ENCODE assay signal across 12 cellular contexts in genomic region chr20:49595346-49595745, GRCh38. TPM values are rescaled to one million over a fixed set of nuclear protein-coding genes. Genes with fewer than 3 reads are reported as not detected.
DNase-seq lines count a peak whose midpoint lies in the region; ATAC-seq and TF ChIP-seq lines count a peak whose summit lies in the region.
"Had no signal": no experiment of that assay in that cellular context is flagged by ENCODE, and none has a peak within 500 bp of the region (broad histone marks: within the 10 kb centered on the region; RNA-seq: fewer than 3 reads in every experiment).

No MANE protein-coding gene starts in this region.

- H3K9ac ChIP-seq in GM23248 (no peak overlapping the region), adipocyte (ENCODE audit: low read length) (peak overlapping the region; percentile 65)

- no peaks in the 10 kb centered on the region for H3K9me3 ChIP-seq in CD4-positive, CD25-positive, alpha-beta regulatory T cell (ENCODE audit: control insufficient read depth in 2 of 2, low read length in 2 of 2)
- H3K9me3 ChIP-seq in GM23248 (ENCODE audit: low read depth), result no peaks in the 10 kb centered on the region
- no peaks in the 10 kb centered on the region for H3K9me3 ChIP-seq in adipocyte (ENCODE audit: control insufficient read depth, low read length)
- H3K9me3 ChIP-seq: adrenal gland, colonic mucosa, MG63 had no signal

- in situ Hi-C loops in GM23248 (cut with MboI), result no loop called here

- peak overlapping the region; percentile 2 for H3K4me3 ChIP-seq in CD4-positive, CD25-positive, alpha-beta regulatory T cell (ENCODE audit: low read depth, low read length)
- no peak overlapping the region for H3K4me3 ChIP-seq in GM23248
- no peak overlapping the region for H3K4me3 ChIP-seq in adipocyte (ENCODE audit: low read length)
- H3K4me3 ChIP-seq: adrenal gland, colonic mucosa, MG63 had no signal

- peaks cover 56% of the 10 kb centered on the region for H3F3A ChIP-seq in GM23248 (ENCODE audit: insufficient read depth)

- no peak for ATAC-seq in CD4-positive, CD25-positive, alpha-beta regulatory T cell (ENCODE audit: low read depth in 2 of 2)
- ATAC-seq in HG03175 (IDR thresholded peaks at IDR 0.05; ENCODE audit: unreplicated experiment), result no peak
- ATAC-seq in HG02938 (IDR thresholded peaks at IDR 0.05; ENCODE audit: unreplicated experiment), result no peak

- no peaks in the 10 kb centered on the region for H4K20me1 ChIP-seq in GM23248 (ENCODE audit: insufficient read depth)

- H2AFZ ChIP-seq in GM23248, result no peak overlapping the region

- H3K27me3 ChIP-seq in CD4-positive, CD25-positive, alpha-beta regulatory T cell (ENCODE audit: control insufficient read depth, insufficient read depth, low read length), result no peaks in the 10 kb centered on the region
- H3K27me3 ChIP-seq in GM23248 (replicated peaks; ENCODE audit: insufficient read depth) (no peaks in the 10 kb centered on the region), adipocyte (replicated peaks; ENCODE audit: control insufficient read depth, insufficient read depth, low read length) (no peaks in the 10 kb centered on the region)
- H3K27me3 ChIP-seq: adrenal gland, colonic mucosa, MG63 had no signal

- 85 to 91% methylated on average over 10 of the region's 10 CpGs for WGBS in GM23248 (ENCODE audit: low coverage in 1 of 2, low lambda C conversion rate in 2 of 2, missing lambda C conversion rate in 2 of 2), 2 experiments

- H3K4me1 Mint-ChIP-seq in CD4-positive, CD25-positive, alpha-beta regulatory T cell, result peaks cover 14 to 64% (median 40%) of the 10 kb centered on the region in 4 donors
- H3K4me1 Mint-ChIP-seq in neural crest cell, result peaks cover 6% of the 10 kb centered on the region

- H3K4me3 Mint-ChIP-seq in CD4-positive, CD25-positive, alpha-beta regulatory T cell, result peak overlapping the region; percentile 12 to 68 (median 55)
- no peak overlapping the region for H3K4me3 Mint-ChIP-seq in neural crest cell

- peaks cover 0 to 1% (median 0%) of the 10 kb centered on the region in 7 donors for H3K9me3 Mint-ChIP-seq in CD4-positive, CD25-positive, alpha-beta regulatory T cell
- H3K9me3 Mint-ChIP-seq in neural crest cell, result no peaks in the 10 kb centered on the region

- peak in 1 of 3 donors; percentile 27 for DNase-seq in CD4-positive, CD25-positive, alpha-beta regulatory T cell
- DNase-seq in GM23248, result no peak
- DNase-seq in adipocyte (ENCODE audit: low read depth), result no peak
- no peak for DNase-seq in neural crest cell (ENCODE audit: low read depth, low spot score)
- DNase-seq in NCI-H524 treated with DMSO at 0.1 percent for 48 hours (lab: John Stamatoyannopoulos, UW), result no peak
- DNase-seq: adrenal gland; colonic mucosa; mesendoderm; stimulated activated naive CD4-positive, alpha-beta T cell had no signal

- H3K9me2 ChIP-seq in GM23248 (ENCODE audit: insufficient read depth), result no peaks in the 10 kb centered on the region

- peak overlapping the region; percentile 83 to 93 (median 92) for H3K27ac Mint-ChIP-seq in CD4-positive, CD25-positive, alpha-beta regulatory T cell
- peak overlapping the region; percentile 5 for H3K27ac Mint-ChIP-seq in neural crest cell (ENCODE audit: unreplicated experiment)

- H3K4me2 ChIP-seq in GM23248 (ENCODE audit: unreplicated experiment), result no peak overlapping the region

- H3K27ac ChIP-seq in CD4-positive, CD25-positive, alpha-beta regulatory T cell (ENCODE audit: insufficient read depth, low read length, poor library complexity, severe bottlenecking), result peak overlapping the region; percentile 39
- peak overlapping the region; percentile 81; the same call in 1 of the 2 replicates for H3K27ac ChIP-seq in GM23248
- H3K27ac ChIP-seq: colonic mucosa had no signal

- TF ChIP-seq CTCF in neural crest cell (conservative IDR thresholded peaks at IDR 0.05), result no peak

- H3K36me3 Mint-ChIP-seq in CD4-positive, CD25-positive, alpha-beta regulatory T cell, result no peaks in the 10 kb centered on the region
- no peaks in the 10 kb centered on the region for H3K36me3 Mint-ChIP-seq in neural crest cell (ENCODE audit: low read depth)

- H3K79me2 ChIP-seq in GM23248 (ENCODE audit: insufficient read depth), result no peaks in the 10 kb centered on the region

- no peaks in the 10 kb centered on the region for H3K27me3 Mint-ChIP-seq in CD4-positive, CD25-positive, alpha-beta regulatory T cell
- H3K27me3 Mint-ChIP-seq in neural crest cell (ENCODE audit: low read depth), result no peaks in the 10 kb centered on the region

- H3K4me1 ChIP-seq in CD4-positive, CD25-positive, alpha-beta regulatory T cell (ENCODE audit: control insufficient read depth, insufficient read depth, low read length, poor library complexity, severe bottlenecking), result peaks cover 42% of the 10 kb centered on the region
- H3K4me1 ChIP-seq in GM23248 (ENCODE audit: insufficient read depth), result peaks cover 45% of the 10 kb centered on the region
- peaks cover 55% of the 10 kb centered on the region for H3K4me1 ChIP-seq in adipocyte (ENCODE audit: control insufficient read depth, insufficient read depth, low read length)
- H3K4me1 ChIP-seq: colonic mucosa had no signal

- no peaks in the 10 kb centered on the region for H3K36me3 ChIP-seq in CD4-positive, CD25-positive, alpha-beta regulatory T cell (ENCODE audit: control insufficient read depth, insufficient read depth, low read length)
- H3K36me3 ChIP-seq in GM23248 (ENCODE audit: low read depth) (no peaks in the 10 kb centered on the region), adipocyte (ENCODE audit: control insufficient read depth, insufficient read depth, low read length, severe bottlenecking) (no peaks in the 10 kb centered on the region)
- H3K36me3 ChIP-seq: adrenal gland, colonic mucosa, MG63 had no signal

RNA-seq across cellular contexts. Expression of gene PTGIS, which starts 27.4 kb away (rescaled TPM):
- not detected for total RNA-seq in CD4-positive, CD25-positive, alpha-beta regulatory T cell
- polyA plus RNA-seq in CD4-positive, CD25-positive, alpha-beta regulatory T cell, result not detected
- 178 and 192 TPM in 2 replicates for total RNA-seq in GM23248 (2014; rRNA removed; shearing (Covaris generic))
- polyA plus RNA-seq in GM23248 (2016; fragmentation: Nextera tagmentation; extraction: Ambion mirVana), result 109 and 114 TPM in 2 replicates
- total RNA-seq in neural crest cell, result 7.1 and 9.8 TPM in 2 replicates

Comparison
In these comparisons a context has a peak if more than half of its experiments do, and no peak if none do; other contexts are left out.
1. RNA of gene PTGIS, which starts 27.4 kb away (total RNA-seq): 178 to 192 TPM in GM23248; 7.1 to 9.8 TPM in neural crest cell and not detected in CD4-positive, CD25-positive, alpha-beta regulatory T cell (single experiment); every median in the first group is over 10 times any median in the second.